In the genomic region with DNA sequence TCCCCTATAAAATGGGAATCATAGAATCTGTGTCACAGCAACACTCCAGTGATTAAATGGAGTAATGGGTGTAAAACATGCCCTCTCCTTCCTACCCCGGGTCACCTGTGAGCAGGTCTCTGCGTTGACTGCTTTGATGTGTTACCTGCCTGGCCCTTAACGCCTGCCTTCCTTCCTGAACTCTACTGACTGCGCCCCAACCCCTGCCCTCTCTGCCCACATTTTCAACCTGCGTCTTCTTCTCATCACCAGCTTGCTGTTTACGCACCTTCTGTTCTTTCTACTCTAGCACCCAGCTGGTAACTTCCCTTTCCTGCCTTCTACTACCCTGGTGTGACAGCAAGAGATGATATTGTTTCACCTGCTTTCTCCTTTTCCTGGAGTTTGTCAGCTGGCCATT, we compare ENCODE assay signal across 16 cellular contexts.
A peak's percentile ranks its signal among the peaks of the same experiment; 100 is the strongest.
DNase-seq lines count a peak whose midpoint lies in the region; ATAC-seq and TF ChIP-seq lines count a peak whose summit lies in the region.
"Had no signal": no experiment of that assay in that cellular context is flagged by ENCODE, and none has a peak within 500 bp of the region (broad histone marks: within the 10 kb centered on the region; RNA-seq: fewer than 3 reads in every experiment).

No MANE protein-coding gene starts in this region.

- H3K79me2 ChIP-seq in GM23338 (replicated peaks; ENCODE audit: insufficient read depth) (no peaks in the 10 kb centered on the region), osteoblast (ENCODE audit: insufficient read depth, low read length) (no peaks in the 10 kb centered on the region)

- peak in 1 of 10 experiments; percentile 20 for DNase-seq in CD4-positive, alpha-beta T cell
- DNase-seq in GM23338 (ENCODE audit: low spot score) (no peak), endothelial cell (ENCODE audit: low spot score) (no peak), testis (no peak), pons (ENCODE audit: low spot score) (no peak), osteoblast (ENCODE audit: insufficient read length, low spot score, missing footprints) (no peak)
- DNase-seq: ACHN; BE2C; C1 segment of cervical spinal cord; Calu3; CD4-positive, alpha-beta memory T cell; DND-41; EL; HCEC 1CT had no signal

- no peaks in the 10 kb centered on the region for H3F3A ChIP-seq in GM23338 (replicated peaks; ENCODE audit: low read depth)

- H3K27ac Mint-ChIP-seq in CD4-positive, alpha-beta T cell = peak overlapping the region; percentile 52
- H3K27ac Mint-ChIP-seq in GM23338 = peak overlapping the region; percentile 39; the same call in 1 of the 2 replicates
- H3K27ac Mint-ChIP-seq in endothelial cell (ENCODE audit: unreplicated experiment) = peak overlapping the region; percentile 77

- H3K4me3 Mint-ChIP-seq in CD4-positive, alpha-beta T cell = no peak overlapping the region
- no peak overlapping the region for H3K4me3 Mint-ChIP-seq in GM23338
- H3K4me3 Mint-ChIP-seq in endothelial cell (ENCODE audit: unreplicated experiment) = no peak overlapping the region
- H3K4me3 Mint-ChIP-seq: CD4-positive, alpha-beta memory T cell had no signal

- no peak for TF ChIP-seq CTCF in CD4-positive, alpha-beta T cell (IDR thresholded peaks at IDR 0.05)
- TF ChIP-seq CTCF in GM23338 (conservative IDR thresholded peaks at IDR 0.05; ENCODE audit: low read depth in 2 of 2) = no peak
- TF ChIP-seq CTCF in endothelial cell (IDR thresholded peaks at IDR 0.05; ENCODE audit: unreplicated experiment) = no peak
- TF ChIP-seq CTCF in testis (IDR thresholded peaks at IDR 0.05) = no peak
- TF ChIP-seq CTCF in osteoblast (IDR thresholded peaks at IDR 0.05; ENCODE audit: extremely low read depth, low read depth, low read length) = no peak

- no peaks in the 10 kb centered on the region for H3K9me3 Mint-ChIP-seq in CD4-positive, alpha-beta T cell
- no peaks in the 10 kb centered on the region for H3K9me3 Mint-ChIP-seq in GM23338
- no peaks in the 10 kb centered on the region for H3K9me3 Mint-ChIP-seq in endothelial cell (ENCODE audit: unreplicated experiment)
- H3K9me3 Mint-ChIP-seq: CD4-positive, alpha-beta memory T cell had no signal

- H2AFZ ChIP-seq in GM23338 = no peak overlapping the region
- H2AFZ ChIP-seq in osteoblast (ENCODE audit: low read length) = no peak overlapping the region

- WGBS in testis, 2 donors = 75 to 97% methylated on average over 6 of the region's 6 CpGs

- no peak overlapping the region for H3K4me3 ChIP-seq in GM23338
- no peak overlapping the region for H3K4me3 ChIP-seq in testis
- H3K4me3 ChIP-seq in osteoblast (ENCODE audit: insufficient read depth, low read length) = no peak overlapping the region
- H3K4me3 ChIP-seq: GM12878 had no signal

- peaks cover 59% of the 10 kb centered on the region for H3K36me3 Mint-ChIP-seq in CD4-positive, alpha-beta T cell (ENCODE audit: low read depth)
- H3K36me3 Mint-ChIP-seq in GM23338 (ENCODE audit: low read depth) = no peaks in the 10 kb centered on the region
- H3K36me3 Mint-ChIP-seq in endothelial cell (ENCODE audit: low read depth, unreplicated experiment) = no peaks in the 10 kb centered on the region

- POLR2A ChIA-PET in CD4-positive, alpha-beta T cell (lab: Charles Lee) = no interaction called here

- H3K36me3 ChIP-seq in GM23338 (ENCODE audit: insufficient read depth) (no peaks in the 10 kb centered on the region), testis (ENCODE audit: low read depth, missing control alignments) (no peaks in the 10 kb centered on the region), osteoblast (ENCODE audit: insufficient read depth, low read length) (no peaks in the 10 kb centered on the region)
- H3K36me3 ChIP-seq: BE2C had no signal

- peak; percentile 79 for ATAC-seq in CD4-positive, alpha-beta T cell (ENCODE audit: poor library complexity)
- ATAC-seq in GM23338 = no peak
- no peak for ATAC-seq in GM18907 (IDR thresholded peaks at IDR 0.05; ENCODE audit: unreplicated experiment)
- ATAC-seq: GM12878 had no signal

- H4K20me1 ChIP-seq in GM23338 (replicated peaks; ENCODE audit: insufficient read depth) (no peaks in the 10 kb centered on the region), osteoblast (ENCODE audit: insufficient read depth, low read length) (no peaks in the 10 kb centered on the region)

- H3K4me1 ChIP-seq in GM23338 (ENCODE audit: insufficient read depth) (no peaks in the 10 kb centered on the region), testis (peaks cover 9% of the 10 kb centered on the region), osteoblast (ENCODE audit: insufficient read depth, low read length) (no peaks in the 10 kb centered on the region)

- no peak overlapping the region for H3K27ac ChIP-seq in CD4-positive, alpha-beta T cell (ENCODE audit: low read depth, low read length)
- H3K27ac ChIP-seq in GM23338 (ENCODE audit: low read depth) (no peak overlapping the region), testis (peak overlapping the region; percentile 0 to 18), osteoblast (ENCODE audit: low read depth, low read length) (no peak overlapping the region)

- intact Hi-C loops in CD4-positive, alpha-beta T cell (cut with DNase I, micrococcal nuclease) = no loop called here
- intact Hi-C loops in testis (cut with DNase I; ENCODE audit: low total_unique reads) = no loop called here

- no peaks in the 10 kb centered on the region for H3K27me3 Mint-ChIP-seq in CD4-positive, alpha-beta T cell
- H3K27me3 Mint-ChIP-seq in GM23338 (ENCODE audit: insufficient read depth, low read depth, poor library complexity) = no peaks in the 10 kb centered on the region
- H3K27me3 Mint-ChIP-seq in endothelial cell (ENCODE audit: unreplicated experiment) = no peaks in the 10 kb centered on the region
- H3K27me3 Mint-ChIP-seq: CD4-positive, alpha-beta memory T cell had no signal

- no peaks in the 10 kb centered on the region for H3K27me3 ChIP-seq in CD4-positive, alpha-beta T cell (ENCODE audit: control insufficient read depth, insufficient read depth, low read length)
- H3K27me3 ChIP-seq in GM23338 (ENCODE audit: insufficient read depth) = no peaks in the 10 kb centered on the region
- H3K27me3 ChIP-seq in testis = no peaks in the 10 kb centered on the region
- H3K27me3 ChIP-seq in osteoblast (ENCODE audit: insufficient read depth, low read length) = no peaks in the 10 kb centered on the region
- H3K27me3 ChIP-seq: BE2C had no signal

- H3K4me1 Mint-ChIP-seq in CD4-positive, alpha-beta T cell (ENCODE audit: low read depth) = peaks cover 11% of the 10 kb centered on the region
- H3K4me1 Mint-ChIP-seq in GM23338 (peaks cover 3% of the 10 kb centered on the region; the same call in 1 of the 3 replicates), endothelial cell (ENCODE audit: unreplicated experiment) (peaks cover 19% of the 10 kb centered on the region)

- H3K4me2 ChIP-seq in GM23338 = no peak overlapping the region
- H3K4me2 ChIP-seq in osteoblast (ENCODE audit: insufficient read depth, low read length) = no peak overlapping the region

- H3K9me3 ChIP-seq in CD4-positive, alpha-beta T cell (ENCODE audit: control insufficient read depth, low read length) = no peaks in the 10 kb centered on the region
- H3K9me3 ChIP-seq in testis = no peaks in the 10 kb centered on the region
- H3K9me3 ChIP-seq in osteoblast (ENCODE audit: low read depth, low read length) = no peaks in the 10 kb centered on the region
- H3K9me3 ChIP-seq: BE2C had no signal

- TF ChIP-seq POLR2A in testis (IDR thresholded peaks at IDR 0.05) = no peak

- H3K9me2 ChIP-seq in GM23338 (ENCODE audit: insufficient read depth) = no peaks in the 10 kb centered on the region

- CTCF ChIA-PET in CD4-positive, alpha-beta T cell (lab: Charles Lee) = no interaction called here

TF ChIP-seq in GM23338, 12 proteins besides CTCF, POLR2A, EP300 and RAD21 (continues in another document):
- no peak for TF ChIP-seq STAT1 (IDR thresholded peaks at IDR 0.05; ENCODE audit: unreplicated experiment)
- TF ChIP-seq POLR2AphosphoS5 (IDR thresholded peaks at IDR 0.05; ENCODE audit: low read depth) = no peak

Comparison
In these comparisons a context has a peak if more than half of its experiments do, and no peak if none do; other contexts are left out.
1. H3K27ac ChIP-seq: peak in testis (2 of 2); none in CD4-positive, alpha-beta T cell (single experiment), GM23338 (single experiment) and osteoblast (single experiment).
2. Peak in every context shown above with its lines, with median percentiles within 50 percentile points of each other: H3K27ac Mint-ChIP-seq.